ENCODE assay signal across 9 cellular contexts in the genomic region with DNA sequence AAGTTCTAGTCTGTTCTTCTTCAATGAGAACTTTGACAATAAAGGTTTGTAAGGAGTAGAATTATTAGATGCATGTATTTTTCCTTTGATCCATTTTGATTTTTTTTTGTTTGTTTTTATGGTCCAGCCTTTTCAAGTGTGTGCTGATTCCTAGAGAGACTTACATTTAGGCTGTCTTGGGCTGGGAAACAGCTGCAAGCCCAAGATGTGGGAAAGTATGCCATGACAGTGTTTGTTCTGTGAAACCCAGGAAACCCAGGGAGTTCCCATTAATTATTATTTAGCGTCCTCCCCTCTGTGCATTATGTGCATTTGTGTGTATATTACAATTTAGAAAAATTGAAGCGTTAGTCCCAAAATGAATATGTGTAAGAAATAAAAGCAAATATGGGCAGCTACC.
"Had no signal": no experiment of that assay in that cellular context is flagged by ENCODE, and none has a peak within 500 bp of the region (broad histone marks: within the 10 kb centered on the region; RNA-seq: fewer than 3 reads in every experiment).

No MANE protein-coding gene starts in this region.

- H3K27ac ChIP-seq: GM23248 had no signal

- H3K4me1 ChIP-seq: HAP-1 had no signal

- H3K4me1 Mint-ChIP-seq: GM23338, H9 had no signal

- ATAC-seq: GM23338, HCT116 had no signal

- H3K9me3 Mint-ChIP-seq: H9 had no signal

- DNase-seq: GM23248, GOT3, H7, H9, HCEC 1CT, HFFc6 had no signal

- H3K4me3 Mint-ChIP-seq: GM23338, H9, HFFc6 had no signal

- H3K27ac Mint-ChIP-seq: GM23338, H9, HFFc6 had no signal

- H3K9ac ChIP-seq: GM23248 had no signal

- H3K4me2 ChIP-seq: GM23338 had no signal

- H3K9me3 ChIP-seq: HAP-1 had no signal

- H3K36me3 ChIP-seq: HAP-1 had no signal

- H3K4me3 ChIP-seq: GM23248, GM23338, HAP-1 had no signal

- H2AFZ ChIP-seq: GM23248, GM23338 had no signal
